ENCODE assay signal across 17 cellular contexts in the genomic region with DNA sequence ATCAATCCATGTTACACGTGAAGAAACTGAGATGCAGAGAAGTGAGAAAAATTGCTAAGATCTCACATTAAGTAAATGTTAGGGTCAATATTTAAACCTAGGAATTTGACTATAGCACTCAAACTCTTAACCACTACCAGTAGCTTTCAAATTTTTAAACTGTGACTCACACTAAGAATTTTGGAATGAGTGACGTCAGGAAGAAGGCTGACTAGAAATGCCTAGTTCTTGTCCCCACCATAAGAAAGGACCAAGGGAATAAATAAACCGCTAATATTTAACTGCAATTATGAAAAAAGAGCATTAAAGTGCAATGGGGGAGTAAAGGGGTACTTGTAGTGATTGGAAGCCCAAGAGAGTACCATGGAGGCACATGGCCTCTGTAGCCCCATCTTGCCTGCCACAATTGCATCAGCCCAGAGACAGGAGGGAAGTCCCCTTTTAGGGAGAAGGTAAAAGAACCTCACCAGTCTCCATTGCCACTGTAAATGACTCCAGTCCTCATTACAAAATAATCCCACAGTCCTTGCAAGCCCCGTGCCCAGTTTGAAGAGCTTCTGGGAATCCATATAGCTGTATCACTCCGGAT. TPM values are rescaled to one million over a fixed set of nuclear protein-coding genes. Genes with fewer than 3 reads are reported as not detected.
DNase-seq lines count a peak whose midpoint lies in the region; ATAC-seq, FAIRE-seq and TF ChIP-seq lines count a peak whose summit lies in the region.
"Had no signal": no experiment of that assay in that cellular context is flagged by ENCODE, and none has a peak within 500 bp of the region (broad histone marks: within the 10 kb centered on the region; RNA-seq: fewer than 3 reads in every experiment).

No MANE protein-coding gene starts in this region.

- FAIRE-seq in HepG2 (lab: Jason Lieb, UNC) = no peak
- FAIRE-seq: A204.1 had no signal

- H3K4me1 ChIP-seq in HepG2 (ENCODE audit: insufficient read depth, low read length) (peaks cover 18% of the 10 kb centered on the region), right lobe of liver (peaks cover 0 to 11% (median 0%) of the 10 kb centered on the region in 4 donors), adipocyte (ENCODE audit: control insufficient read depth, insufficient read depth, low read length) (peaks cover 37% of the 10 kb centered on the region)

- DNase-seq in HepG2 (ENCODE audit: low spot score) = peak; percentile 6
- DNase-seq in right lobe of liver = no peak
- DNase-seq in adipocyte (ENCODE audit: low read depth) = peak; percentile 68
- DNase-seq in fibroblast of the conjunctiva (ENCODE audit: low read depth) = peak; percentile 31
- DNase-seq in T-cell = no peak
- DNase-seq in ureter (ENCODE audit: low spot score) = no peak
- DNase-seq: activated CD4-positive, alpha-beta T cell treated with anti-CD3 and anti-CD28 coated beads for 36 hours; activated T-cell treated with anti-CD3 and anti-CD28 coated beads, Interleukin-2, amount 50 U/mL, for 4 hours; amygdala; DMS53; H9; occipital lobe; spleen had no signal

- no TSS peak for BruUV-seq in HepG2 (replicated peaks; lab: Mats Ljungman, UMichigan)

- H2AFZ ChIP-seq in HepG2 (ENCODE audit: low read length) = no peak overlapping the region

- ATAC-seq in HepG2 (no peak), right lobe of liver (no peak), GM19324 (IDR thresholded peaks at IDR 0.05; ENCODE audit: low FRiP score, unreplicated experiment) (no peak), GM18907 (IDR thresholded peaks at IDR 0.05; ENCODE audit: unreplicated experiment) (no peak), T-cell (replicated peaks in 1 of 4) (no peak)
- ATAC-seq: activated CD4-positive, alpha-beta T cell treated with anti-CD3 and anti-CD28 coated beads for 36 hours; activated T-cell treated with anti-CD3 and anti-CD28 coated beads, Interleukin-2, amount 50 U/mL, for 4 hours had no signal

- no peak overlapping the region for H3K27ac ChIP-seq in HepG2 (ENCODE audit: extremely low read length, insufficient read depth, low read length)
- H3K27ac ChIP-seq in right lobe of liver = no peak overlapping the region
- H3K27ac ChIP-seq: spleen had no signal

- TF ChIP-seq POLR2A in HepG2 (IDR thresholded peaks at IDR 0.05; ENCODE audit: insufficient read depth in 1 of 2, low read depth in 2 of 2, low read length in 2 of 2) (no peak), right lobe of liver (IDR thresholded peaks at IDR 0.05) (no peak)

- TF ChIP-seq RAD21 in HepG2 (CRISPR knock-in tag; IDR thresholded peaks at IDR 0.05) = no peak

- H4K20me1 ChIP-seq in HepG2 (ENCODE audit: insufficient read depth, low read length) = no peaks in the 10 kb centered on the region

- H3K27ac Mint-ChIP-seq in T-cell = no peak overlapping the region
- H3K27ac Mint-ChIP-seq: activated CD4-positive, alpha-beta T cell treated with anti-CD3 and anti-CD28 coated beads for 36 hours; H9; memory B cell had no signal

- H3K9me3 ChIP-seq in HepG2 (ENCODE audit: low read length) = peaks cover 4% of the 10 kb centered on the region; the same call in 1 of the 2 replicates
- H3K9me3 ChIP-seq in right lobe of liver = peaks cover 0 to 2% (median 0%) of the 10 kb centered on the region in 4 donors
- H3K9me3 ChIP-seq in adipocyte (ENCODE audit: control insufficient read depth, low read length) = peaks cover 18% of the 10 kb centered on the region

- peaks cover 7% of the 10 kb centered on the region for H3K36me3 Mint-ChIP-seq in T-cell

- WGBS in HepG2 (ENCODE audit: low lambda C conversion rate) = 18% methylated on average over 4 of the region's 5 CpGs
- 52% methylated on average over 3 of the region's 5 CpGs for WGBS in right lobe of liver (ENCODE audit: insufficient coverage, low coverage, low lambda C conversion rate, missing lambda C conversion rate)

- CTCF ChIA-PET in HepG2 (lab: Yijun Ruan, JAX; ENCODE audit: low intra/inter-chr PET ratio, low total read pairs) (no interaction called here), T-cell (lab: Charles Lee) (interaction anchor here in 1 of 2 donors (0.5 to 0.6 kb wide), 3 partner anchors 16 to 247 kb away, joined by 3 to 5 read pairs (median 3); no protein-coding TSS in a partner anchor)

- no peak overlapping the region for H3K9ac ChIP-seq in HepG2 (ENCODE audit: insufficient read depth, low read depth, low read length)
- H3K9ac ChIP-seq in adipocyte (ENCODE audit: low read length) = no peak overlapping the region

- H3K4me1 Mint-ChIP-seq in T-cell = peaks cover 17 to 22% (median 20%) of the 10 kb centered on the region in 3 donors

- H3K9me3 Mint-ChIP-seq in T-cell = peaks cover 9 to 17% (median 15%) of the 10 kb centered on the region in 3 donors

- H3K27me3 ChIP-seq in HepG2 (ENCODE audit: control insufficient read depth in 1 of 2, insufficient read depth in 2 of 2, low read length in 2 of 2) (no peaks in the 10 kb centered on the region; a peak in 1 of 5 replicates), right lobe of liver (peaks cover 0 to 5% of the 10 kb centered on the region in 2 donors), adipocyte (replicated peaks; ENCODE audit: control insufficient read depth, insufficient read depth, low read length) (no peaks in the 10 kb centered on the region)

- in situ Hi-C loops in HepG2 (cut with HindIII; ENCODE audit: extremely low pct_ligation_motif_present, low pct_unique_long_range_greater_than_20kb) = no loop called here

- TF ChIP-seq EP300 in HepG2 (IDR thresholded peaks at IDR 0.05; ENCODE audit: low read depth in 2 of 2, low read length in 2 of 2) = no peak
- TF ChIP-seq EP300 in HepG2 (CRISPR knock-in tag; IDR thresholded peaks at IDR 0.05; ENCODE audit: borderline replicate concordance) = no peak

- H3K4me3 Mint-ChIP-seq in T-cell = no peak overlapping the region
- H3K4me3 Mint-ChIP-seq: activated CD4-positive, alpha-beta T cell treated with anti-CD3 and anti-CD28 coated beads for 36 hours; activated T-cell treated with anti-CD3 and anti-CD28 coated beads, Interleukin-2, amount 50 U/mL, for 4 hours; H9; memory B cell had no signal

- H3K4me3 ChIP-seq in HepG2 (replicated peaks in 1 of 3; ENCODE audit: insufficient read depth in 1 of 3, low read depth in 2 of 3, low read length in 3 of 3) = no peak overlapping the region
- no peak overlapping the region for H3K4me3 ChIP-seq in right lobe of liver
- H3K4me3 ChIP-seq in adipocyte (ENCODE audit: low read length) = no peak overlapping the region
- H3K4me3 ChIP-seq: spleen had no signal

- no peak overlapping the region for H3K4me2 ChIP-seq in HepG2 (ENCODE audit: low read depth, low read length)

- POLR2A ChIA-PET in HepG2 (lab: Yijun Ruan, JAX) (no interaction called here), T-cell (lab: Charles Lee) (no interaction called here)

- no peaks in the 10 kb centered on the region for H3K27me3 Mint-ChIP-seq in T-cell
- H3K27me3 Mint-ChIP-seq: activated CD4-positive, alpha-beta T cell treated with anti-CD3 and anti-CD28 coated beads for 36 hours; memory B cell had no signal

- TF ChIP-seq CTCF in HepG2 (CRISPR knock-in tag; IDR thresholded peaks at IDR 0.05) (no peak), right lobe of liver (IDR thresholded peaks at IDR 0.05) (no peak)

- H3K79me2 ChIP-seq in HepG2 (ENCODE audit: insufficient read depth, low read length) = peaks cover 7% of the 10 kb centered on the region

- no peaks in the 10 kb centered on the region for H3K36me3 ChIP-seq in HepG2 (replicated peaks in 1 of 2; ENCODE audit: control insufficient read depth in 1 of 2, insufficient read depth in 2 of 2, low read length in 2 of 2)
- no peaks in the 10 kb centered on the region for H3K36me3 ChIP-seq in right lobe of liver
- no peaks in the 10 kb centered on the region for H3K36me3 ChIP-seq in adipocyte (ENCODE audit: control insufficient read depth, insufficient read depth, low read length, severe bottlenecking)
- H3K36me3 ChIP-seq: spleen had no signal

- intact Hi-C loops in HepG2 (cut with micrococcal nuclease; ENCODE audit: unreplicated experiment) = no loop called here
- intact Hi-C loops in right lobe of liver (cut with DNase I) = no loop called here

TF ChIP-seq in HepG2, 621 proteins besides CTCF, POLR2A, EP300 and RAD21:
- no peak for TF ChIP-seq GTF2F1 (IDR thresholded peaks at IDR 0.05; ENCODE audit: low read length)
- TF ChIP-seq CREB1 (IDR thresholded peaks at IDR 0.05) = peak; percentile 90
- no peak for TF ChIP-seq CREB1 (CRISPR knock-in tag; IDR thresholded peaks at IDR 0.05)
- no peak for TF ChIP-seq ELF1 (CRISPR knock-in tag; IDR thresholded peaks at IDR 0.05)
- TF ChIP-seq ATF7 (IDR thresholded peaks at IDR 0.05) = peak; percentile 32; the same call in 1 of the 2 replicates
- TF ChIP-seq ATF7 (CRISPR knock-in tag; IDR thresholded peaks at IDR 0.05) = no peak
- no peak for TF ChIP-seq MTA3 (CRISPR knock-in tag; IDR thresholded peaks at IDR 0.05)
- TF ChIP-seq ZNF331 (CRISPR knock-in tag; IDR thresholded peaks at IDR 0.05) = no peak

RNA-seq across cellular contexts. Expression of a gene that starts 3.5 kb away (rescaled TPM):
- 89.9 and 123 TPM in 2 replicates for total RNA-seq in HepG2 (2016; rRNA removed; fragmentation: Illumina TruSeq; extraction: Trizol)
- 18.6 and 21.8 TPM in 2 replicates for total RNA-seq in HepG2 (2016; cell fraction: cytosol; rRNA removed; fragmentation: Illumina TruSeq; extraction: Trizol; ENCODE audit: low read depth)
- 90.1 and 128 TPM in 2 replicates for total RNA-seq in HepG2 (2016; cell fraction: insoluble cytoplasmic fraction; rRNA removed; fragmentation: Illumina TruSeq; extraction: Trizol)
- 35.9 and 44.9 TPM in 2 replicates for total RNA-seq in HepG2 (2016; cell fraction: membrane; rRNA removed; fragmentation: Illumina TruSeq; extraction: Trizol)
- 54.7 and 57.3 TPM in 2 replicates for total RNA-seq in HepG2 (2016; cell fraction: nucleus; rRNA removed; fragmentation: Illumina TruSeq; extraction: Trizol)
- 110 and 133 TPM in 2 replicates for polyA plus RNA-seq in HepG2 (2011; rRNA removed)
- polyA plus RNA-seq in HepG2 (2011; cell fraction: cytosol; rRNA removed) = 110 and 134 TPM in 2 replicates
- 174 and 175 TPM in 2 replicates for polyA plus RNA-seq in HepG2 (2011; cell fraction: nucleus; rRNA removed)
- 75.6 and 118 TPM in 2 replicates for polyA plus RNA-seq in HepG2 (2012)
- 34.8 and 35.7 TPM in 2 replicates for polyA plus RNA-seq in HepG2 (2016; cell fraction: cytosol; fragmentation: Illumina TruSeq; extraction: Trizol; ENCODE audit: low read depth)
- polyA plus RNA-seq in HepG2 (2016; cell fraction: insoluble cytoplasmic fraction; fragmentation: Illumina TruSeq; extraction: Trizol; ENCODE audit: low read depth) = 202 TPM in 2 replicates
- polyA plus RNA-seq in HepG2 (2016; cell fraction: membrane; fragmentation: Illumina TruSeq; extraction: Trizol; ENCODE audit: low read depth) = 50.2 and 53.2 TPM in 2 replicates
- polyA plus RNA-seq in HepG2 (2016; cell fraction: nucleus; fragmentation: Illumina TruSeq; extraction: Trizol; ENCODE audit: insufficient read depth, low read depth) = 130 and 138 TPM in 2 replicates
- 62.1 and 271 TPM in 2 replicates for polyA minus RNA-seq in HepG2 (2011; rRNA and poly(A)+ RNA removed; ENCODE audit: low replicate concordance)
- polyA minus RNA-seq in HepG2 (2011; cell fraction: cytosol; rRNA and poly(A)+ RNA removed) = 22.2 and 30.0 TPM in 2 replicates
- 30.1 and 34.6 TPM in 2 replicates for polyA minus RNA-seq in HepG2 (2011; cell fraction: nucleus; rRNA and poly(A)+ RNA removed)
- 10 to 100 TPM in 3 of 6 experiments, 1 to 10 TPM in 3; 6.9 to 18.1 (median 9.7) TPM for total RNA-seq in right lobe of liver
- total RNA-seq in T-cell = 10 to 100 TPM; 64.3 to 92.4 (median 85.3) TPM
- 66.6 TPM for total RNA-seq in ureter

Comparison
In these comparisons a context has a peak if more than half of its experiments do, and no peak if none do; other contexts are left out.
1. DNase-seq: peak in HepG2 (single experiment), adipocyte (single experiment) and fibroblast of the conjunctiva (single experiment); none in right lobe of liver (0 of 3), T-cell (0 of 34) and ureter (single experiment).